Comparison of ENCODE assay signal across 8 cellular contexts in the genomic region with DNA sequence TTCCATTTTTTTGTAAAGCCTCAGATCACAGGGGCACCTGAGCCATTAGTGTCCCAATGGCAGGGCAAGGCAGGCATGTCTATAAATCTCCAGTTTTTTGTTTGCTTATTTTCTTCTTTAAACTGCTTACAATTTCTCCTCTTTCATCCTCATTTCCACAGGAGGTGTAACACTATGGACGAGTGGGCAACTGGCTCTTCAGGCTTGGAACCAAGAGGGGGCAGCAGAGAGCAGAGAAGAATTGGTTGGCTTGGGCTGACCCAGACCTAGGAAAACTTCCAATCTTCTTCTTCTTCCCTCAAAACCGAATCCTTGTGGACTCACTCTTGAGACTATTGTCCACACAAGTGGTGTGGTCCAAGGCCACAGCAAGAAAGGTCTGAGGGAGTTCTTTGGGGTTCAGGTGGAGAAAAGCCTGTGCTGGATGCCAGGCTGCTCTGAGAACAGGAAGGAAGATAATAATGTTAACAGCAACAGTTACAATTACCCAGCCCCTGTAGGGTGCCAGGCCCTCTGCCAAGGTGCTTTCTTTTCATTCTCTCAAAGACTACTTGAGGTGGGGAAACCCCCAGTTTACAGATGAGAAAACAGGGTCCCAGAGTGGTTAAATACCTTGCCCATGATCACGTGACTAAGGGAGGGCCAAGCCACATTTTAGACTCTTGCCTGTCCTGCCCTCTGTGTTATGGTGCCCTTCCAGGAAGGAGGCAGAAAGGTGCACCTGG.
DNase-seq lines count a peak whose midpoint lies in the region; ATAC-seq and TF ChIP-seq lines count a peak whose summit lies in the region.

No MANE protein-coding gene starts in this region.

- H3K4me3 ChIP-seq in HFF-Myc (replicated peaks; ENCODE audit: low read depth, low read length) (no peak overlapping the region), fibroblast of the aortic adventitia (ENCODE audit: low read depth, low read length) (no peak overlapping the region)

- CTCF ChIA-PET in activated CD8-positive, alpha-beta T cell treated with anti-CD3 and anti-CD28 coated beads for 36 hours (lab: Charles Lee), result interaction anchor here (0.5 to 1.3 kb wide), 2 partner anchors 23 to 242 kb away, joined by 3 to 4 read pairs; no protein-coding TSS in a partner anchor

- no peaks in the 10 kb centered on the region for H3K36me3 Mint-ChIP-seq in activated CD8-positive, alpha-beta T cell treated with anti-CD3 and anti-CD28 coated beads for 36 hours (ENCODE audit: low read depth)
- H3K36me3 Mint-ChIP-seq in neural crest cell (ENCODE audit: low read depth), result no peaks in the 10 kb centered on the region

- DNase-seq in activated CD4-positive, CD25-positive, alpha-beta regulatory T cell treated with anti-CD3 and anti-CD28 coated beads, Interleukin-2, amount 50 U/mL, for 72 hours, result peak; percentile 51
- DNase-seq in HFF-Myc (ENCODE audit: extremely low read depth, low read depth) (peak; percentile 25), NCI-H1694 treated with DMSO at 0.1 percent for 48 hours (lab: John Stamatoyannopoulos, UW) (peak; percentile 33), fibroblast of the aortic adventitia (ENCODE audit: low read depth) (peak; percentile 76), neural crest cell (ENCODE audit: low read depth, low spot score) (peak; percentile 89), ureter (ENCODE audit: low spot score) (peak; percentile 70)
- DNase-seq in activated CD8-positive, alpha-beta T cell treated with anti-CD3 and anti-CD28 coated beads for 36 hours, result peak; percentile 65

- TF ChIP-seq CTCF in HFF-Myc (IDR thresholded peaks at IDR 0.05; ENCODE audit: low read depth, low read length, missing control alignments) (peak; percentile 93), fibroblast of the aortic adventitia (IDR thresholded peaks at IDR 0.05; ENCODE audit: insufficient read depth, low read length) (peak; percentile 95), neural crest cell (conservative IDR thresholded peaks at IDR 0.05) (peak; percentile 82)
- TF ChIP-seq CTCF in activated CD8-positive, alpha-beta T cell treated with anti-CD3 and anti-CD28 coated beads for 36 hours (IDR thresholded peaks at IDR 0.05), result peak; percentile 73

- no peak overlapping the region for H3K4me3 Mint-ChIP-seq in activated CD8-positive, alpha-beta T cell treated with anti-CD3 and anti-CD28 coated beads for 36 hours
- no peak overlapping the region for H3K4me3 Mint-ChIP-seq in neural crest cell

- POLR2A ChIA-PET in activated CD8-positive, alpha-beta T cell treated with anti-CD3 and anti-CD28 coated beads for 36 hours (lab: Charles Lee), result no interaction called here

- no peak for ATAC-seq in activated CD4-positive, CD25-positive, alpha-beta regulatory T cell treated with anti-CD3 and anti-CD28 coated beads, Interleukin-2, amount 50 U/mL, for 24 hours
- ATAC-seq in activated CD8-positive, alpha-beta T cell treated with anti-CD3 and anti-CD28 coated beads for 36 hours, result peak; percentile 73

- intact Hi-C loops in activated CD8-positive, alpha-beta T cell treated with anti-CD3 and anti-CD28 coated beads for 36 hours (cut with micrococcal nuclease), result loop anchor here (10.0 kb wide), 1 partner anchor 243 kb away; no protein-coding TSS in a partner anchor

- no peaks in the 10 kb centered on the region for H3K27me3 Mint-ChIP-seq in activated CD8-positive, alpha-beta T cell treated with anti-CD3 and anti-CD28 coated beads for 36 hours
- peaks cover 11% of the 10 kb centered on the region for H3K27me3 Mint-ChIP-seq in neural crest cell (ENCODE audit: low read depth)

- no peak overlapping the region for H3K27ac Mint-ChIP-seq in activated CD8-positive, alpha-beta T cell treated with anti-CD3 and anti-CD28 coated beads for 36 hours
- no peak overlapping the region for H3K27ac Mint-ChIP-seq in neural crest cell (ENCODE audit: unreplicated experiment)

- H3K4me1 Mint-ChIP-seq in activated CD8-positive, alpha-beta T cell treated with anti-CD3 and anti-CD28 coated beads for 36 hours (ENCODE audit: low read depth), result no peaks in the 10 kb centered on the region
- no peaks in the 10 kb centered on the region for H3K4me1 Mint-ChIP-seq in neural crest cell

- H3K9me3 Mint-ChIP-seq in activated CD8-positive, alpha-beta T cell treated with anti-CD3 and anti-CD28 coated beads for 36 hours, result no peaks in the 10 kb centered on the region
- H3K9me3 Mint-ChIP-seq in neural crest cell, result no peaks in the 10 kb centered on the region

Comparison
In these comparisons a context has a peak if more than half of its experiments do, and no peak if none do; other contexts are left out.
1. DNase-seq: peak in every context shown above with its lines; median percentile 89 in neural crest cell; 76 in fibroblast of the aortic adventitia; 70 in ureter; 65 in activated CD8-positive, alpha-beta T cell treated with anti-CD3 and anti-CD28 coated beads for 36 hours; 51 in activated CD4-positive, CD25-positive, alpha-beta regulatory T cell treated with anti-CD3 and anti-CD28 coated beads, Interleukin-2, amount 50 U/mL, for 72 hours; 33 in NCI-H1694 treated with DMSO at 0.1 percent for 48 hours; 25 in HFF-Myc.